ENCODE assay signal across 11 cellular contexts in the genomic region with DNA sequence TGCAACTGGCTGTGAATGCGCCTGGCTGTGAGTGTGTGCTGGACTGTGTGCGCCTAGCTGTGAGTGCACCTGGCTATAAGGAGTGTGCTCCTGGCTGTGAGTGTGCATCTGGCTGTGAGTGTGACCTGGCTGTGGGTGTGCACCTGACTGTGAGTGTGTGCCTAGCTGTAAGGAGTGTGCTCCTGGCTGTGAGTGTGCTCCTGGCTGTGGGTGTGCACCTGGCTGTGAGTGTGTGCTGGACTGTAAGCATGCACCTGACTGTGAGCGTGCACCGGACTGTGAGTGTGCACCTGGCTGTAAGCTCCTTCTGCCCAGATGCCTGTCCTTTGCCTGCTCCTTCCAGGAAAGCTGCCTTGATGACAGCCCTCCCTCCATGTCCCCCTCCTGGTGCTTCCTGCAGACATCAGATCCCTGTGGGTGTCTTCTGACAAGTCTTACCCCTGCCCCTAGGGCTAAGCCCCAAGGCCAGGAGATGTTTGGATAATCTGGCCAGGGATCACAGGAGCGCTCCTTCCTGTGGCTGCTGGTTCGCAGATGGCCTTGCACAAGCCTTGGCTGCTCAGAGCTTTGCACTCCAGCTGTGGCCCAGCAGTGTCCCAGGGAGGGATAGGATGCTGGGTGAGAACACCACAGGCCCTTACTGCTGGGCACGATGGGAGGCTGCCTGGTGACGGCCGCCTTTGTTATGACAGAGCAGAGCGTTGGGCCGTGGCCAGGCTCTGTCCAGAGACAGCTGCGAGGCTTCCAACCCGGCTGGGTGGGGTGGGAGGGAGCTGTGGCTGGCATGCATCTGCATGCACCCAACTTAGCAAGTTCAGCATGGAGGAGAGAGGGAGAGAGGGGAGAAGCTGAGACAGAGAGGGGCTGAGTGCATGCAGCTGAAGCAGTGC.
DNase-seq lines count a peak whose midpoint lies in the region; ATAC-seq, FAIRE-seq and TF ChIP-seq lines count a peak whose summit lies in the region.
"Had no signal": no experiment of that assay in that cellular context is flagged by ENCODE, and none has a peak within 500 bp of the region (broad histone marks: within the 10 kb centered on the region; RNA-seq: fewer than 3 reads in every experiment).

No MANE protein-coding gene starts in this region.

- no peak for TF ChIP-seq POLR2A in HepG2 (IDR thresholded peaks at IDR 0.05; ENCODE audit: insufficient read depth in 1 of 2, low read depth in 2 of 2, low read length in 2 of 2)

- H3K36me3 ChIP-seq in HepG2 (replicated peaks in 1 of 2; ENCODE audit: control insufficient read depth in 1 of 2, insufficient read depth in 2 of 2, low read length in 2 of 2) (no peaks in the 10 kb centered on the region), upper lobe of right lung (no peaks in the 10 kb centered on the region)

- no peak overlapping the region for H3K9ac ChIP-seq in HepG2 (ENCODE audit: insufficient read depth, low read depth, low read length)

- WGBS in HepG2 (ENCODE audit: low lambda C conversion rate): 39% methylated on average over 6 of the region's 13 CpGs

- H3K36me3 Mint-ChIP-seq in activated naive CD4-positive, alpha-beta T cell treated with anti-CD3 and anti-CD28 coated beads, Interleukin-2, amount 10 ng/mL, durations not matched to agents 7 days and 5 days: no peaks in the 10 kb centered on the region
- H3K36me3 Mint-ChIP-seq: IgD-negative memory B cell had no signal

- in situ Hi-C loops in HepG2 (cut with HindIII; ENCODE audit: extremely low pct_ligation_motif_present, low pct_unique_long_range_greater_than_20kb): no loop called here

- no peaks in the 10 kb centered on the region for H3K9me3 Mint-ChIP-seq in activated naive CD4-positive, alpha-beta T cell treated with anti-CD3 and anti-CD28 coated beads, Interleukin-2, amount 10 ng/mL, durations not matched to agents 7 days and 5 days
- H3K9me3 Mint-ChIP-seq: IgD-negative memory B cell had no signal

- ATAC-seq in HepG2 (peak; percentile 19; the same call in 2 of the 3 replicates), upper lobe of right lung (peak; percentile 66), GM21423 (IDR thresholded peaks at IDR 0.05; ENCODE audit: unreplicated experiment) (no peak)

- no TSS peak for BruUV-seq in HepG2 (replicated peaks; lab: Mats Ljungman, UMichigan)

- H3K27me3 ChIP-seq in HepG2 (ENCODE audit: control insufficient read depth in 1 of 2, insufficient read depth in 2 of 2, low read length in 2 of 2) (peaks cover 3 to 97% of the 10 kb centered on the region in 2 experiments; a peak in 4 of 5 replicates), upper lobe of right lung (no peaks in the 10 kb centered on the region)

- no peak overlapping the region for H3K27ac Mint-ChIP-seq in activated naive CD4-positive, alpha-beta T cell treated with anti-CD3 and anti-CD28 coated beads, Interleukin-2, amount 10 ng/mL, durations not matched to agents 7 days and 5 days
- H3K27ac Mint-ChIP-seq: IgD-negative memory B cell had no signal

- no peak for TF ChIP-seq RAD21 in HepG2 (CRISPR knock-in tag; IDR thresholded peaks at IDR 0.05)

- H2AFZ ChIP-seq in HepG2 (ENCODE audit: low read length): no peak overlapping the region

- no peaks in the 10 kb centered on the region for H3K4me1 ChIP-seq in HepG2 (ENCODE audit: insufficient read depth, low read length)
- peaks cover 5% of the 10 kb centered on the region for H3K4me1 ChIP-seq in upper lobe of right lung

- CTCF ChIA-PET in activated naive CD4-positive, alpha-beta T cell treated with anti-CD3 and anti-CD28 coated beads, Interleukin-2, amount 10 ng/mL, durations not matched to agents 7 days and 5 days (lab: Charles Lee): no interaction called here
- CTCF ChIA-PET in HepG2 (lab: Yijun Ruan, JAX; ENCODE audit: low intra/inter-chr PET ratio, low total read pairs): no interaction called here

- no peaks in the 10 kb centered on the region for H3K4me1 Mint-ChIP-seq in activated naive CD4-positive, alpha-beta T cell treated with anti-CD3 and anti-CD28 coated beads, Interleukin-2, amount 10 ng/mL, durations not matched to agents 7 days and 5 days
- H3K4me1 Mint-ChIP-seq: IgD-negative memory B cell had no signal

- H3K4me3 Mint-ChIP-seq in activated naive CD4-positive, alpha-beta T cell treated with anti-CD3 and anti-CD28 coated beads, Interleukin-2, amount 10 ng/mL, durations not matched to agents 7 days and 5 days: no peak overlapping the region
- H3K4me3 Mint-ChIP-seq: IgD-negative memory B cell had no signal

- peak; percentile 10 for DNase-seq in activated naive CD4-positive, alpha-beta T cell treated with anti-CD3 and anti-CD28 coated beads, Interleukin-2, amount 10 ng/mL, durations not matched to agents 7 days and 5 days
- DNase-seq in activated naive CD4-positive, alpha-beta T cell treated with Interleukin-2 at 50 U/mL for 16 hours: no peak
- DNase-seq in cardiac fibroblast (ENCODE audit: low read depth in 2 of 2): peak; percentile 78
- DNase-seq in HepG2 (ENCODE audit: low spot score): no peak
- DNase-seq in upper lobe of right lung: peak; percentile 73
- DNase-seq in CD1c-positive myeloid dendritic cell (ENCODE audit: extremely low spot score): no peak
- DNase-seq in activated CD4-positive, CD25-positive, alpha-beta regulatory T cell treated with anti-CD3 and anti-CD28 coated beads, Interleukin-2, amount 50 U/mL, for 72 hours: no peak

- H3K27me3 Mint-ChIP-seq in activated naive CD4-positive, alpha-beta T cell treated with anti-CD3 and anti-CD28 coated beads, Interleukin-2, amount 10 ng/mL, durations not matched to agents 7 days and 5 days: no peaks in the 10 kb centered on the region

- no peaks in the 10 kb centered on the region; the same call in 1 of the 2 replicates for H4K20me1 ChIP-seq in HepG2 (ENCODE audit: insufficient read depth, low read length)

- H3K9me3 ChIP-seq in HepG2 (ENCODE audit: low read length): no peaks in the 10 kb centered on the region
- H3K9me3 ChIP-seq in upper lobe of right lung: no peaks in the 10 kb centered on the region

- H3K27ac ChIP-seq in HepG2 (ENCODE audit: extremely low read length, insufficient read depth, low read length) (no peak overlapping the region), upper lobe of right lung (no peak overlapping the region)
- H3K27ac ChIP-seq: C4-2B had no signal

- TF ChIP-seq CTCF in cardiac fibroblast (IDR thresholded peaks at IDR 0.05; ENCODE audit: low read depth, low read length) (no peak), HepG2 (CRISPR knock-in tag; IDR thresholded peaks at IDR 0.05) (no peak), upper lobe of right lung (IDR thresholded peaks at IDR 0.05) (no peak)

- intact Hi-C loops in HepG2 (cut with micrococcal nuclease; ENCODE audit: unreplicated experiment): no loop called here
- intact Hi-C loops in upper lobe of right lung (cut with DNase I): no loop called here

- H3K4me3 ChIP-seq in cardiac fibroblast (replicated peaks in 1 of 2; ENCODE audit: low read depth in 2 of 2, low read length in 2 of 2): no peak overlapping the region
- no peak overlapping the region for H3K4me3 ChIP-seq in HepG2 (replicated peaks in 1 of 3; ENCODE audit: insufficient read depth in 1 of 3, low read depth in 2 of 3, low read length in 3 of 3)
- H3K4me3 ChIP-seq in upper lobe of right lung: no peak overlapping the region

- no peaks in the 10 kb centered on the region for H3K79me2 ChIP-seq in HepG2 (ENCODE audit: insufficient read depth, low read length)

- TF ChIP-seq EP300 in HepG2 (IDR thresholded peaks at IDR 0.05; ENCODE audit: low read depth in 2 of 2, low read length in 2 of 2) (no peak), HepG2 (CRISPR knock-in tag; IDR thresholded peaks at IDR 0.05; ENCODE audit: borderline replicate concordance) (no peak)

- no peak overlapping the region for H3K4me2 ChIP-seq in HepG2 (ENCODE audit: low read depth, low read length)

- POLR2A ChIA-PET in HepG2 (lab: Yijun Ruan, JAX): no interaction called here

- no peak for FAIRE-seq in HepG2 (lab: Jason Lieb, UNC)
- FAIRE-seq: TTC549 had no signal

TF ChIP-seq in HepG2, 621 proteins besides CTCF, POLR2A, EP300 and RAD21:
- TF ChIP-seq DDIT3 (CRISPR knock-in tag; IDR thresholded peaks at IDR 0.05) (no peak), ETV6 (CRISPR knock-in tag; conservative IDR thresholded peaks at IDR 0.05) (no peak), ZNF790 (CRISPR knock-in tag; IDR thresholded peaks at IDR 0.05; ENCODE audit: borderline replicate concordance) (no peak)

Comparison
In these comparisons a context has a peak if more than half of its experiments do, and no peak if none do; other contexts are left out.
1. DNase-seq: peak in activated naive CD4-positive, alpha-beta T cell treated with anti-CD3 and anti-CD28 coated beads, Interleukin-2, amount 10 ng/mL, durations not matched to agents 7 days and 5 days (single experiment), cardiac fibroblast (2 of 2) and upper lobe of right lung (single experiment); none in activated naive CD4-positive, alpha-beta T cell treated with Interleukin-2 at 50 U/mL for 16 hours (single experiment), HepG2 (single experiment), CD1c-positive myeloid dendritic cell (single experiment) and activated CD4-positive, CD25-positive, alpha-beta regulatory T cell treated with anti-CD3 and anti-CD28 coated beads, Interleukin-2, amount 50 U/mL, for 72 hours (single experiment).